7 cellular contexts compared by ENCODE assay signal in the genomic region with DNA sequence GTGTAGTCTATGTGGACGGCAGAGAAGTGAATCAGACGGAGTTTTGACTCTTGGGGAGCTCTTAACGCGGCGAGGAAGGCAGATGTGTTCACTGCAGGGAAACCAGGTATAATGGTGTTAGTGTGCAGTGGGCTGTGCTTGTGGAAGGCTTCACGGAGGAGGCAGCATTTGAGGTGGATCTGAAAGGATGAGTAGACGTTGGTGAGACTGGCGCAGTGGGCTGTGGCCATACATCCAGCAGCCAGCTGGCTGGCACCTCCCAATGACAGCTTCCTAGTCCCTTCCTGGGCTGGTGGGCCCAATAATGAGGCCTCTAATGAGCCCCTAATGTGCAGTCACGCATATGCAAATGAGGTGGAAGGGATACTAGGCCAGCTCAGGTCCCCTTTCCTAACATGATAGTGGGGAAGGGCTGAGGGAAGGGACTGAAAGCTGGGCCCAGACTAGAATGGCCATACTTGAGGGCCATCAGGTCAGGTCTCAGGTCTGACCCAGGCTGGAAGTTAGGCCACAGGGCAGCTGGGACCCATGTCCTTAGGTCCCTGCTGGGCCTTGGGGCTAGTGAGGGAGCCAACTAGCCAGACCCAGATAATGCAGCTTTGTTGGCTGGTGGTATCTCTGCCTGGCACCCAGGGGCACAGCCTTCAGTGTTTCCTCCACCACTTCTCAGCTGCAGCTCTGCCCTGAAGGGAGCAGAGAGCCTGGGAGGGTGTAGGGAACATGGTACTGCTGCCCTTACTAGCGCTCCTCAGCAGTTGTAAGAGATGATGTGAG. TPM values are rescaled to one million over a fixed set of nuclear protein-coding genes. Genes with fewer than 3 reads are reported as not detected.
DNase-seq lines count a peak whose midpoint lies in the region; ATAC-seq and TF ChIP-seq lines count a peak whose summit lies in the region.

No MANE protein-coding gene starts in this region.

- peak overlapping the region; percentile 91 for H3K4me3 Mint-ChIP-seq in activated naive CD8-positive, alpha-beta T cell treated with anti-CD3 and anti-CD28 coated beads, Interleukin-2, amount 10 ng/mL, durations not matched to agents 7 days and 5 days

- no peak for TF ChIP-seq CTCF in lower lobe of right lung (IDR thresholded peaks at IDR 0.05)
- no peak for TF ChIP-seq CTCF in suprapubic skin (IDR thresholded peaks at IDR 0.05)

- H3K27ac ChIP-seq in KOPT-K1 (ENCODE audit: low read depth, low read length, poor library complexity, severe bottlenecking) (peak overlapping the region; percentile 87), lower lobe of right lung (peak overlapping the region; percentile 91), suprapubic skin (peak overlapping the region; percentile 95), SJCRH30 (no peak overlapping the region)

- 80% methylated on average over 10 of the region's 10 CpGs for WGBS in suprapubic skin

- peaks cover 33% of the 10 kb centered on the region for H3K36me3 Mint-ChIP-seq in activated naive CD8-positive, alpha-beta T cell treated with anti-CD3 and anti-CD28 coated beads, Interleukin-2, amount 10 ng/mL, durations not matched to agents 7 days and 5 days

- H3K4me3 ChIP-seq in lower lobe of right lung (peak overlapping the region; percentile 54), suprapubic skin (no peak overlapping the region), SJCRH30 (no peak overlapping the region)

- no peak for TF ChIP-seq POLR2A in suprapubic skin (IDR thresholded peaks at IDR 0.05)

- H3K36me3 ChIP-seq in KOPT-K1 (ENCODE audit: insufficient read depth, low read length) (peaks cover 29% of the 10 kb centered on the region; the same call in 1 of the 2 replicates), lower lobe of right lung (no peaks in the 10 kb centered on the region), suprapubic skin (no peaks in the 10 kb centered on the region), SJCRH30 (peaks cover 14% of the 10 kb centered on the region; the same call in 1 of the 2 replicates)

- H3K27ac Mint-ChIP-seq in activated naive CD8-positive, alpha-beta T cell treated with anti-CD3 and anti-CD28 coated beads, Interleukin-2, amount 10 ng/mL, durations not matched to agents 7 days and 5 days, result peak overlapping the region; percentile 97

- no peak for DNase-seq in activated naive CD8-positive, alpha-beta T cell treated with anti-CD3 and anti-CD28 coated beads, Interleukin-2, amount 10 ng/mL, durations not matched to agents 7 days and 5 days
- no peak for DNase-seq in lower lobe of right lung
- no peak for DNase-seq in suprapubic skin (ENCODE audit: low spot score in 2 of 2)
- no peak for DNase-seq in SJCRH30
- DNase-seq in activated effector memory CD4-positive, alpha-beta T cell treated with anti-CD3 and anti-CD28 coated beads, Interleukin-2, amount 50 U/mL, for 16 hours, result no peak
- DNase-seq in activated gamma-delta T cell treated with Interleukin-2 at 50 U/mL for 16 hours, result no peak

- ATAC-seq in activated naive CD8-positive, alpha-beta T cell treated with anti-CD3 and anti-CD28 coated beads, Interleukin-2, amount 10 ng/mL, durations not matched to agents 7 days and 5 days (ENCODE audit: low read depth), result no peak
- no peak for ATAC-seq in lower lobe of right lung

- POLR2A ChIA-PET in activated naive CD8-positive, alpha-beta T cell treated with anti-CD3 and anti-CD28 coated beads, Interleukin-2, amount 10 ng/mL, durations not matched to agents 7 days and 5 days (lab: Charles Lee), result interaction anchor here (0.8 to 5.5 kb wide), 9 partner anchors 9 to 227 kb away, joined by 3 to 98 read pairs (median 5); partner anchors contain the start of genes STK40, THRAP3 and TRAPPC3

- no peaks in the 10 kb centered on the region for H3K27me3 ChIP-seq in lower lobe of right lung (ENCODE audit: low read depth)
- no peaks in the 10 kb centered on the region for H3K27me3 ChIP-seq in suprapubic skin
- H3K27me3 ChIP-seq in SJCRH30, result no peaks in the 10 kb centered on the region

- no peaks in the 10 kb centered on the region for H3K27me3 Mint-ChIP-seq in activated naive CD8-positive, alpha-beta T cell treated with anti-CD3 and anti-CD28 coated beads, Interleukin-2, amount 10 ng/mL, durations not matched to agents 7 days and 5 days

- no peaks in the 10 kb centered on the region for H3K9me3 ChIP-seq in KOPT-K1 (ENCODE audit: insufficient read depth, low read length, poor library complexity, severe bottlenecking)
- H3K9me3 ChIP-seq in lower lobe of right lung, result no peaks in the 10 kb centered on the region
- no peaks in the 10 kb centered on the region for H3K9me3 ChIP-seq in suprapubic skin
- no peaks in the 10 kb centered on the region for H3K9me3 ChIP-seq in SJCRH30 (replicated peaks)

- H3K4me1 ChIP-seq in lower lobe of right lung (peaks cover 79% of the 10 kb centered on the region), suprapubic skin (peaks cover 83% of the 10 kb centered on the region), SJCRH30 (peaks cover 15% of the 10 kb centered on the region; the same call in 1 of the 2 replicates)

- no peak for TF ChIP-seq EP300 in suprapubic skin (IDR thresholded peaks at IDR 0.05)

- intact Hi-C loops in lower lobe of right lung (cut with DNase I), result no loop called here

- no peaks in the 10 kb centered on the region for H3K9me3 Mint-ChIP-seq in activated naive CD8-positive, alpha-beta T cell treated with anti-CD3 and anti-CD28 coated beads, Interleukin-2, amount 10 ng/mL, durations not matched to agents 7 days and 5 days

- H3K4me1 Mint-ChIP-seq in activated naive CD8-positive, alpha-beta T cell treated with anti-CD3 and anti-CD28 coated beads, Interleukin-2, amount 10 ng/mL, durations not matched to agents 7 days and 5 days, result peaks cover 63% of the 10 kb centered on the region

RNA-seq across cellular contexts. Expression of gene MAP7D1, which starts 3.8 kb away (rescaled TPM):
- 100 to 1,000 TPM; 234 to 237 TPM for total RNA-seq in activated naive CD8-positive, alpha-beta T cell treated with anti-CD3 and anti-CD28 coated beads, Interleukin-2, amount 10 ng/mL, durations not matched to agents 7 days and 5 days
- total RNA-seq in lower lobe of right lung (120 TPM), suprapubic skin (100 to 1,000 TPM in 1 of 4 donors, 10 to 100 TPM in 3; 80.0 to 119 (median 94.6) TPM)
- total RNA-seq in SJCRH30 (2014; rRNA removed; shearing (Covaris generic)), result 91.2 and 96.2 TPM in 2 replicates

RNA-seq across cellular contexts. Expression of gene TRAPPC3, which starts 10.5 kb away (rescaled TPM):
- 10 to 100 TPM; 51.7 to 52.5 TPM for total RNA-seq in activated naive CD8-positive, alpha-beta T cell treated with anti-CD3 and anti-CD28 coated beads, Interleukin-2, amount 10 ng/mL, durations not matched to agents 7 days and 5 days
- total RNA-seq in lower lobe of right lung (60.3 TPM), suprapubic skin (100 to 1,000 TPM in 2 of 4 donors, 10 to 100 TPM in 2; 68.7 to 111 (median 97.5) TPM)
- total RNA-seq in SJCRH30 (2014; rRNA removed; shearing (Covaris generic)), result 76.0 and 78.6 TPM in 2 replicates

RNA-seq across cellular contexts. Expression of gene COL8A2, which starts 34.8 kb away (rescaled TPM):
- total RNA-seq in activated naive CD8-positive, alpha-beta T cell treated with anti-CD3 and anti-CD28 coated beads, Interleukin-2, amount 10 ng/mL, durations not matched to agents 7 days and 5 days, result under 1 TPM; 0.17 to 0.19 TPM
- 24.4 TPM for total RNA-seq in lower lobe of right lung
- total RNA-seq in suprapubic skin, result 1 to 10 TPM; 4.9 to 5.6 (median 5.2) TPM
- 0.45 and 0.51 TPM in 2 replicates for total RNA-seq in SJCRH30 (2014; rRNA removed; shearing (Covaris generic))
